37 cellular contexts compared by ENCODE assay signal in the genomic region with DNA sequence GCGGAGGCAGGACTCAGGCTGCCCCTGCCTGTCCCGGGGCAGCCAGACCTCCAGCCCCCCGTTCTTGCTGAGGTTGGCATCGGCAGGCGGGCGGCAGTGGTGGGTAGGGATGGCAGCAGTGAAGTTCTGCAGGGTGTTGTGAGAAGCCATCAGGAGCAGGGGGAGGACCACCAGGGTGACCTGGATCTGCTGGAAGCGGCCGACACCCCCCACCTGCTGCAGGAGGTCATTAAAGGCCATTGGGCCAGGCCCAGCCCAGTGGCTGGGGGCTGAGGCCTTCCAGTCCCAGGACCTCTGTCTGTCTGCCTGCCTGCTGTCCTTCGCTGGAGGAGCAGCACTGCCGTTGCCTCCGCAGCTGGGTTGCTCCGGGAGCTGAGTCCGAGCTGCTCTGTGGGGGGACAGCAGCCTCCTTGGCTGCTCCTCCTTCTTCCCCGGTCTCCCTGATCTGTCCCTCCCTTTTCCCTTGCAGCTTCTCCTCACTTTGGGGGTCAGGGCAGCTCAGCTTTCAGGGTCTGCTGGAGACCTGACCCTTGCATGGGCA. TPM values are rescaled to one million over a fixed set of nuclear protein-coding genes. Genes with fewer than 3 reads are reported as not detected.
"Had no signal": no experiment of that assay in that cellular context is flagged by ENCODE, and none has a peak within 500 bp of the region (broad histone marks: within the 10 kb centered on the region; RNA-seq: fewer than 3 reads in every experiment).

A gene with protein sequence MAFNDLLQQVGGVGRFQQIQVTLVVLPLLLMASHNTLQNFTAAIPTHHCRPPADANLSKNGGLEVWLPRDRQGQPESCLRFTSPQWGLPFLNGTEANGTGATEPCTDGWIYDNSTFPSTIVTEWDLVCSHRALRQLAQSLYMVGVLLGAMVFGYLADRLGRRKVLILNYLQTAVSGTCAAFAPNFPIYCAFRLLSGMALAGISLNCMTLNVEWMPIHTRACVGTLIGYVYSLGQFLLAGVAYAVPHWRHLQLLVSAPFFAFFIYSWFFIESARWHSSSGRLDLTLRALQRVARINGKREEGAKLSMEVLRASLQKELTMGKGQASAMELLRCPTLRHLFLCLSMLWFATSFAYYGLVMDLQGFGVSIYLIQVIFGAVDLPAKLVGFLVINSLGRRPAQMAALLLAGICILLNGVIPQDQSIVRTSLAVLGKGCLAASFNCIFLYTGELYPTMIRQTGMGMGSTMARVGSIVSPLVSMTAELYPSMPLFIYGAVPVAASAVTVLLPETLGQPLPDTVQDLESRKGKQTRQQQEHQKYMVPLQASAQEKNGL (minus strand): TSS at position 517 of the 541 bp plus-strand sequence. CDS start 277 bp downstream, at position 240.

- H3K27ac ChIP-seq: adrenal gland, ascending aorta, cardiac muscle cell, esophagus muscularis mucosa, foreskin keratinocyte, heart right ventricle, left ventricle myocardium inferior, skin epidermis, thoracic aorta, upper lobe of left lung, vagina, VCaP had no signal

- H3K27me3 ChIP-seq: adrenal gland, ascending aorta, cardiac muscle cell, foreskin keratinocyte, upper lobe of left lung, vagina had no signal

- H3K9me3 Mint-ChIP-seq: activated naive CD4-positive, alpha-beta T cell treated with anti-CD3 and anti-CD28 coated beads, Interleukin-2, amount 50 U/mL, for 72 hours; activated T-cell treated with anti-CD3 and anti-CD28 coated beads, Interleukin-2, amount 50 U/mL, for 24 hours; activated T-helper 17 cell treated with anti-CD3 and anti-CD28 coated beads, Interleukin-2, amount 50 U/mL, for 72 hours; brain; naive B cell; T-helper 1 cell treated with Interleukin-12 subunit alpha and Interleukin-12 subunit beta and Interleukin-4 antibody, amounts not matched to agents 30 μg/mL and 1 μg/mL, for 36 hours had no signal

- H3K4me3 Mint-ChIP-seq: activated T-cell treated with anti-CD3 and anti-CD28 coated beads, Interleukin-2, amount 50 U/mL, for 24 hours; activated T-helper 17 cell treated with anti-CD3 and anti-CD28 coated beads, Interleukin-2, amount 50 U/mL, for 72 hours; brain; T-helper 1 cell treated with Interleukin-12 subunit alpha and Interleukin-12 subunit beta and Interleukin-4 antibody, amounts not matched to agents 30 μg/mL and 1 μg/mL, for 36 hours had no signal

- H3K36me3 ChIP-seq: adrenal gland, ascending aorta, cardiac muscle cell, esophagus muscularis mucosa, heart right ventricle, left ventricle myocardium inferior, thoracic aorta, upper lobe of left lung, vagina had no signal

- H3K36me3 Mint-ChIP-seq: activated naive CD4-positive, alpha-beta T cell treated with anti-CD3 and anti-CD28 coated beads, Interleukin-2, amount 50 U/mL, for 72 hours; brain; naive B cell had no signal

- H3K4me1 ChIP-seq: adrenal gland, ascending aorta, esophagus muscularis mucosa, foreskin keratinocyte, heart right ventricle, left ventricle myocardium inferior, upper lobe of left lung, vagina had no signal

- H3K4me1 Mint-ChIP-seq: activated T-helper 17 cell treated with anti-CD3 and anti-CD28 coated beads, Interleukin-2, amount 50 U/mL, for 72 hours; naive B cell had no signal

- H3K27ac Mint-ChIP-seq: activated naive CD4-positive, alpha-beta T cell treated with anti-CD3 and anti-CD28 coated beads, Interleukin-2, amount 50 U/mL, for 72 hours; activated T-cell treated with anti-CD3 and anti-CD28 coated beads, Interleukin-2, amount 50 U/mL, for 24 hours; activated T-helper 17 cell treated with anti-CD3 and anti-CD28 coated beads, Interleukin-2, amount 50 U/mL, for 72 hours; naive B cell; T-helper 1 cell treated with Interleukin-12 subunit alpha and Interleukin-12 subunit beta and Interleukin-4 antibody, amounts not matched to agents 30 μg/mL and 1 μg/mL, for 36 hours had no signal

- H3K4me3 ChIP-seq: adrenal gland, ascending aorta, cardiac muscle cell, esophagus muscularis mucosa, heart right ventricle, left ventricle myocardium inferior, lung, skin epidermis, thoracic aorta, upper lobe of left lung, vagina had no signal

- H3K9me3 ChIP-seq: adrenal gland, ascending aorta, esophagus muscularis mucosa, heart right ventricle, left ventricle myocardium inferior, SK-N-SH, thoracic aorta, upper lobe of left lung, vagina had no signal

- DNase-seq: activated CD4-positive, alpha-beta T cell treated with anti-CD3 and anti-CD28 coated beads for 48 hours; activated CD4-positive, alpha-beta T cell treated with anti-CD3 and anti-CD28 coated beads, Interleukin-2, amount 50 U/mL, for 48 hours; activated CD8-positive, alpha-beta memory T cell treated with anti-CD3 and anti-CD28 coated beads for 24 hours; activated CD8-positive, alpha-beta memory T cell treated with anti-CD3 and anti-CD28 coated beads, Interleukin-2, amount 50 U/mL, for 4 hours; activated gamma-delta T cell treated with Interleukin-2 at 50 U/mL for 16 hours; activated T-cell treated with anti-CD3 and anti-CD28 coated beads, Interleukin-2, amount 50 U/mL, for 24 hours; adrenal gland; cerebellar nuclear complex; effector CD4-positive, alpha-beta T cell; foreskin keratinocyte; heart right ventricle; left ventricle myocardium inferior; naive B cell; SK-N-SH; stimulated activated CD4-positive, alpha-beta T cell treated with anti-CD3 and anti-CD28 coated beads, Interleukin-12 subunit alpha, Interleukin-12 subunit beta, amount 100 ng/mL, for 4 hours; stimulated activated CD4-positive, alpha-beta T cell treated with anti-CD3 and anti-CD28 coated beads, Interleukin-4, amount 100 ng/mL, for 1 hour; stimulated activated naive CD8-positive, alpha-beta T cell treated with anti-CD3 and anti-CD28 coated beads, Interleukin-15, Interleukin-2, amounts not matched to agents 100 U/mL and 50 U/mL, for 24 hours; SW 1271; T-helper 9 cell; upper lobe of left lung had no signal

RNA-seq across cellular contexts. Expression of the gene that starts here (rescaled TPM):
- total RNA-seq: activated naive CD4-positive, alpha-beta T cell treated with anti-CD3 and anti-CD28 coated beads, Interleukin-2, amount 50 U/mL, for 72 hours; activated T-helper 17 cell treated with anti-CD3 and anti-CD28 coated beads, Interleukin-2, amount 50 U/mL, for 72 hours; adrenal gland; ascending aorta; cardiac muscle cell; esophagus muscularis mucosa; foreskin keratinocyte; glomerular endothelial cell; heart right ventricle; left ventricle myocardium inferior; lung; omental fat pad; posterior vena cava; sciatic nerve; thoracic aorta; upper lobe of left lung; vagina had no signal
- polyA plus RNA-seq: adrenal gland, cardiac muscle cell, foreskin keratinocyte, heart right ventricle, lung, neural cell, SK-N-SH had no signal
